Comparison of ENCODE assay signal across 8 cellular contexts in genomic region chr2:174024524-174025270, GRCh38. TPM values are rescaled to one million over a fixed set of nuclear protein-coding genes. Genes with fewer than 3 reads are reported as not detected.
DNase-seq lines count a peak whose midpoint lies in the region; ATAC-seq and TF ChIP-seq lines count a peak whose summit lies in the region.

No MANE protein-coding gene starts in this region.

- no peak for TF ChIP-seq CTCF in osteoblast (IDR thresholded peaks at IDR 0.05; ENCODE audit: extremely low read depth, low read depth, low read length)

- ATAC-seq in GM21723 (IDR thresholded peaks at IDR 0.05; ENCODE audit: unreplicated experiment) (no peak), HG03045 (IDR thresholded peaks at IDR 0.05; ENCODE audit: unreplicated experiment) (no peak)

- DNase-seq in AG20443 (ENCODE audit: low spot score) (peak; percentile 49), NT2/D1 (ENCODE audit: low read depth, low spot score) (no peak), fibroblast of peridontal ligament (ENCODE audit: extremely low read depth) (peak; percentile 92), osteoblast (ENCODE audit: insufficient read length, low spot score, missing footprints) (no peak)
- no peak for DNase-seq in stimulated activated CD4-positive, alpha-beta T cell treated with anti-CD3 and anti-CD28 coated beads, Interleukin-12 subunit alpha, Interleukin-12 subunit beta, amount 100 ng/mL, for 4 hours
- DNase-seq in effector CD8-positive, alpha-beta T cell (lab: John Stamatoyannopoulos, UW): no peak

- peak overlapping the region; percentile 90 for H2AFZ ChIP-seq in osteoblast (ENCODE audit: low read length)

- peak overlapping the region; percentile 74 for H3K4me2 ChIP-seq in osteoblast (ENCODE audit: insufficient read depth, low read length)

- H3K4me1 ChIP-seq in NT2/D1 (ENCODE audit: insufficient read depth, insufficient read length): peaks cover 16% of the 10 kb centered on the region
- H3K4me1 ChIP-seq in osteoblast (ENCODE audit: insufficient read depth, low read length): peaks cover 25% of the 10 kb centered on the region

- H3K9ac ChIP-seq in NT2/D1 (ENCODE audit: insufficient read length, low read depth): peak overlapping the region; percentile 7

- no peaks in the 10 kb centered on the region for H4K20me1 ChIP-seq in osteoblast (ENCODE audit: insufficient read depth, low read length)

- no peaks in the 10 kb centered on the region for H3K79me2 ChIP-seq in osteoblast (ENCODE audit: insufficient read depth, low read length)

- no peaks in the 10 kb centered on the region for H3K9me3 ChIP-seq in NT2/D1 (ENCODE audit: insufficient read depth, low read length)
- no peaks in the 10 kb centered on the region for H3K9me3 ChIP-seq in osteoblast (ENCODE audit: low read depth, low read length)

- H3K36me3 ChIP-seq in NT2/D1 (ENCODE audit: insufficient read depth, insufficient read length, low read length): no peaks in the 10 kb centered on the region
- H3K36me3 ChIP-seq in osteoblast (ENCODE audit: insufficient read depth, low read length): no peaks in the 10 kb centered on the region

- peak overlapping the region; percentile 75 for H3K27ac ChIP-seq in osteoblast (ENCODE audit: low read depth, low read length)

- H3K4me3 ChIP-seq in NT2/D1 (ENCODE audit: insufficient read length, low read depth) (no peak overlapping the region), osteoblast (ENCODE audit: insufficient read depth, low read length) (peak overlapping the region; percentile 37)

- no peaks in the 10 kb centered on the region for H3K27me3 ChIP-seq in NT2/D1 (ENCODE audit: insufficient read depth, insufficient read length)
- no peaks in the 10 kb centered on the region for H3K27me3 ChIP-seq in osteoblast (ENCODE audit: insufficient read depth, low read length)

RNA-seq across cellular contexts. Expression of gene SP3, which starts 59.5 kb away (rescaled TPM):
- 113 and 122 TPM in 2 replicates for total RNA-seq in osteoblast

Comparison
In these comparisons a context has a peak if more than half of its experiments do, and no peak if none do; other contexts are left out.
1. DNase-seq: peak in AG20443 (single experiment) and fibroblast of peridontal ligament (single experiment); none in NT2/D1 (single experiment), osteoblast (single experiment), stimulated activated CD4-positive, alpha-beta T cell treated with anti-CD3 and anti-CD28 coated beads, Interleukin-12 subunit alpha, Interleukin-12 subunit beta, amount 100 ng/mL, for 4 hours (single experiment) and effector CD8-positive, alpha-beta T cell (single experiment).